Comparison of ENCODE assay signal across 1 cellular context in the genomic region with DNA sequence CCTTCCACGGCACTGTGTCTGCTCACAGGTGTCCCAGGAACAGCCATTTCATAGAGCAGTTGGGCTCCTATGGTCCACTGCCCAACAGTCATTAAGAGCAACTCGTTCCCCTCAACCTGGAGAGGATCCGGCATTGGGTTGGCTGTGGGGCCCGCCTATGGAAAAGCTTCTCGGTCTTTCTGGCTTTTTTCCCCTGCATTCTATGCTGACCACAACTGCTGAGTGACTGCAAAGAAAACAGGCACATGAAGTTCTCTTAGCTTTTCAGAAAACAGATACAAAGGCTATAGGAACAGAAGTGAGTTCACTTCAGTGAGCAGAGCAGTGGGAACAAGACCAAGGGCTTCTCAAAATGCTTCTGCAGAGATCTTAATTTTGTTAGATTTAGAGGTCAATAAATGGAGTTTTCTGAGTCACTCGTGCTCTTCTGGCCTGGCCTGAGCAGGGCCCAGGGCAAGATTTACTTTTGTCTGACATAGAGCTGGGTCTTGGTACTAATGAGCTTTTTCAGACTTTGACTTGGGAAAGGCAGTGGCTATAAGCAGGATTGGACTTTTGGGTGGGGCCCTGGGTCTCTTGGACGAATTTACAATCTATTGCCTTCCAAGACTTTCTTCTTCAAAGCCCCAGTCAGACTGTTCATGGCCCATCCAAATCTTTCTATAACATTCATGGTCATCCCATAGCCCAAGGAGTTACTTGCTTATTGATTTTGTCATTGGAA.
TF ChIP-seq lines count a peak whose summit lies in the region.

No MANE protein-coding gene starts in this region.

TF ChIP-seq in IMR-90, 13 proteins besides CTCF, POLR2A, EP300 and RAD21:
- TF ChIP-seq FOS (IDR thresholded peaks at IDR 0.05; ENCODE audit: low read depth, low read length) (no peak), MXI1 (IDR thresholded peaks at IDR 0.05; ENCODE audit: borderline replicate concordance, low read depth, low read length) (no peak), NFE2L2 (IDR thresholded peaks at IDR 0.05; ENCODE audit: low read depth, low read length) (no peak), RFX5 (IDR thresholded peaks at IDR 0.05; ENCODE audit: low read depth, low read length) (no peak), MAFK (IDR thresholded peaks at IDR 0.05; ENCODE audit: low read depth, low read length) (no peak), USF2 (IDR thresholded peaks at IDR 0.05; ENCODE audit: low read depth, low read length) (no peak), SMC3 (IDR thresholded peaks at IDR 0.05; ENCODE audit: low read depth, low read length) (no peak), CHD1 (IDR thresholded peaks at IDR 0.05; ENCODE audit: low read depth, low read length) (no peak), RCOR1 (IDR thresholded peaks at IDR 0.05; ENCODE audit: insufficient replicate concordance, low read length) (no peak), ELK1 (IDR thresholded peaks at IDR 0.05; ENCODE audit: borderline replicate concordance, low read depth, low read length) (no peak), CEBPB (IDR thresholded peaks at IDR 0.05; ENCODE audit: low read depth, low read length) (no peak), MAZ (IDR thresholded peaks at IDR 0.05; ENCODE audit: borderline replicate concordance, low read depth, low read length) (no peak), BHLHE40 (IDR thresholded peaks at IDR 0.05; ENCODE audit: low read depth, low read length) (no peak)
